22 cellular contexts compared by ENCODE assay signal in the genomic region with DNA sequence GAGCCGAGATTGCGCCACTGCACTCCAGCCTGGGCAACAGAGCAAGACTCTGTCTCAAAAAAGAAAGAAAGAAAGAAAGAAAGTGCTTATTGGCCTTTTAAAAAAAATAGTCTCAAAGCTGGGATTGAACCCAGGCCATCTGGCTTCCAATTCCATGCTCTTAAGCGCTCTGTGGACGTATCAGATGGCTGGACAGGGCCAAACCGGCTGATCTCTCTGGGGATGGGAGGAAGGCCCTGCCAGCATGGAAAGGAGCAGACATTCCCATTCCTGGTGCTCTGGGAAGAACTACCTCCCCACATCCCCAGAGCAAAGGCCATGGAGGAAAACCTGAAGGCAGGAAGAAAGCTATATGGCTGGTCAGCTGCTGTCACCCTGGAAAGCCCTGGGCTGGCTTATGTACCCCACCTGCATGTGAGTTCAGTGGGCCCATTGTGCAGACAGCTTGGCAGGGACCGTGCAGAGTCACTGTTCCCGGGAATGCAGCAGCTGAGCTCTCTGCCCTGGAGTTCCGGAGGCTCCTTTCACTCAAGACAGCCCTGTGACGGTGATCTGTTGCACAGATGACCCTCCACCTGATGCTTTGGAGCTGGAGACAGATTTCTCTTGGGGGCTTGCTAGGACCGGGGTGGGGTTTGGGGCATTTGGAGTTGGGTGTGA.
DNase-seq lines count a peak whose midpoint lies in the region; ATAC-seq and TF ChIP-seq lines count a peak whose summit lies in the region.
"Had no signal": no experiment of that assay in that cellular context is flagged by ENCODE, and none has a peak within 500 bp of the region (broad histone marks: within the 10 kb centered on the region; RNA-seq: fewer than 3 reads in every experiment).

No MANE protein-coding gene starts in this region.

- H3K27me3 ChIP-seq in foreskin keratinocyte (no peaks in the 10 kb centered on the region), spleen (replicated peaks in 1 of 7) (no peaks in the 10 kb centered on the region)
- no peaks in the 10 kb centered on the region for H3K27me3 ChIP-seq in CD4-positive, alpha-beta memory T cell (ENCODE audit: insufficient read depth, low read length)
- H3K27me3 ChIP-seq: left lung, suprapubic skin had no signal

- TF ChIP-seq CTCF in HFFc6 (IDR thresholded peaks at IDR 0.05): no peak
- no peak for TF ChIP-seq CTCF in RWPE1 (conservative IDR thresholded peaks at IDR 0.05; ENCODE audit: low read depth)
- TF ChIP-seq CTCF in foreskin keratinocyte (conservative IDR thresholded peaks at IDR 0.05): no peak
- TF ChIP-seq CTCF in spleen (IDR thresholded peaks at IDR 0.05 in 8 of 11, conservative IDR thresholded peaks at IDR 0.05 in 3 of 11): no peak
- no peak for TF ChIP-seq CTCF in natural killer cell (IDR thresholded peaks at IDR 0.05)

- no peak overlapping the region for H3K4me3 ChIP-seq in spleen
- no peak overlapping the region for H3K4me3 ChIP-seq in CD4-positive, alpha-beta memory T cell (ENCODE audit: low read length in 2 of 2)
- H3K4me3 ChIP-seq: coronary artery, GM12878, left lung, suprapubic skin had no signal

- intact Hi-C loops in spleen (cut with DNase I; ENCODE audit: low total_unique reads) (no loop called here), natural killer cell (cut with micrococcal nuclease) (loop anchor here (5.0 kb wide), 1 partner anchor 211 kb away; no protein-coding TSS in a partner anchor)
- intact Hi-C loops in CD4-positive, alpha-beta memory T cell (cut with micrococcal nuclease): no loop called here

- H3K9me3 ChIP-seq in spleen: no peaks in the 10 kb centered on the region
- H3K9me3 ChIP-seq in CD4-positive, alpha-beta memory T cell (ENCODE audit: control insufficient read depth in 1 of 2, low read length in 2 of 2): no peaks in the 10 kb centered on the region
- H3K9me3 ChIP-seq: left lung, suprapubic skin had no signal

- H3K36me3 ChIP-seq in spleen: peaks cover 0 to 11% (median 0%) of the 10 kb centered on the region in 6 donors
- no peaks in the 10 kb centered on the region for H3K36me3 ChIP-seq in CD4-positive, alpha-beta memory T cell (ENCODE audit: insufficient read depth, low read length)
- H3K36me3 ChIP-seq: left lung, suprapubic skin had no signal

- no peak overlapping the region for H3K4me3 Mint-ChIP-seq in HFFc6
- H3K4me3 Mint-ChIP-seq in CD4-positive, alpha-beta memory T cell: no peak overlapping the region
- no peak overlapping the region for H3K4me3 Mint-ChIP-seq in natural killer cell
- H3K4me3 Mint-ChIP-seq: activated CD4-positive, alpha-beta memory T cell treated with anti-CD3 and anti-CD28 coated beads for 36 hours; activated naive CD4-positive, alpha-beta T cell treated with anti-CD3 and anti-CD28 coated beads, Interleukin-2, amount 10 ng/mL, durations not matched to agents 7 days and 5 days; activated T-cell treated with anti-CD3 and anti-CD28 coated beads, Interleukin-2, amount 50 U/mL, for 24 hours had no signal

- ATAC-seq in foreskin keratinocyte: no peak
- no peak for ATAC-seq in HG02938 (IDR thresholded peaks at IDR 0.05; ENCODE audit: unreplicated experiment)
- no peak for ATAC-seq in HG02759 (IDR thresholded peaks at IDR 0.05; ENCODE audit: unreplicated experiment)
- ATAC-seq in natural killer cell: no peak
- ATAC-seq: GM12878 had no signal

- H3K4me1 Mint-ChIP-seq in HFFc6 (ENCODE audit: low read depth): peaks cover 42% of the 10 kb centered on the region
- peaks cover 3 to 12% (median 6%) of the 10 kb centered on the region in 4 donors for H3K4me1 Mint-ChIP-seq in CD4-positive, alpha-beta memory T cell
- peaks cover 21 to 37% of the 10 kb centered on the region in 2 donors for H3K4me1 Mint-ChIP-seq in natural killer cell

- H3K36me3 Mint-ChIP-seq in HFFc6 (ENCODE audit: low read depth): peaks cover 16% of the 10 kb centered on the region
- peaks cover 0 to 7% of the 10 kb centered on the region in 2 donors for H3K36me3 Mint-ChIP-seq in CD4-positive, alpha-beta memory T cell
- no peaks in the 10 kb centered on the region for H3K36me3 Mint-ChIP-seq in natural killer cell
- H3K36me3 Mint-ChIP-seq: activated CD4-positive, alpha-beta memory T cell treated with anti-CD3 and anti-CD28 coated beads for 36 hours; activated naive CD4-positive, alpha-beta T cell treated with anti-CD3 and anti-CD28 coated beads, Interleukin-2, amount 10 ng/mL, durations not matched to agents 7 days and 5 days had no signal

- POLR2A ChIA-PET in RWPE1 (lab: Yijun Ruan, JAX; ENCODE audit: low non-redundant PET): interaction anchor here (0.9 to 1.1 kb wide), 2 partner anchors 12 to 84 kb away, joined by 3 read pairs; no protein-coding TSS in a partner anchor
- POLR2A ChIA-PET in CD4-positive, alpha-beta memory T cell (lab: Charles Lee; ENCODE audit: partially characterized antibody): no interaction called here

- peak overlapping the region; percentile 77 for H3K27ac ChIP-seq in RWPE1
- H3K27ac ChIP-seq in foreskin keratinocyte: peak overlapping the region; percentile 34
- H3K27ac ChIP-seq in spleen: peak overlapping the region in 1 of 8 donors; percentile 10
- no peak overlapping the region for H3K27ac ChIP-seq in CD4-positive, alpha-beta memory T cell (ENCODE audit: low read depth, low read length)
- H3K27ac ChIP-seq: coronary artery, left lung, suprapubic skin had no signal

- H3K27ac Mint-ChIP-seq in HFFc6 (peak overlapping the region; percentile 53), natural killer cell (no peak overlapping the region)
- H3K27ac Mint-ChIP-seq in CD4-positive, alpha-beta memory T cell: no peak overlapping the region
- H3K27ac Mint-ChIP-seq: activated CD4-positive, alpha-beta memory T cell treated with anti-CD3 and anti-CD28 coated beads for 36 hours; activated naive CD4-positive, alpha-beta T cell treated with anti-CD3 and anti-CD28 coated beads, Interleukin-2, amount 10 ng/mL, durations not matched to agents 7 days and 5 days; activated T-cell treated with anti-CD3 and anti-CD28 coated beads, Interleukin-2, amount 50 U/mL, for 24 hours had no signal

- TF ChIP-seq POLR2A in spleen (IDR thresholded peaks at IDR 0.05): no peak

- WGBS in spleen, 5 donors: 88 to 97% (median 94%) methylated on average over 6 to 10 of the region's 10 CpGs

- H3K4me1 ChIP-seq in foreskin keratinocyte (peaks cover 14% of the 10 kb centered on the region), spleen (peaks cover 0 to 53% (median 9%) of the 10 kb centered on the region in 6 donors)
- H3K4me1 ChIP-seq in CD4-positive, alpha-beta memory T cell (ENCODE audit: insufficient read depth, low read length): no peaks in the 10 kb centered on the region

- CTCF ChIA-PET in RWPE1 (lab: Yijun Ruan, JAX): interaction anchor here (0.6 to 0.7 kb wide), 3 partner anchors 11 to 1517 kb away, joined by 3 to 7 read pairs (median 3); no protein-coding TSS in a partner anchor
- CTCF ChIA-PET in CD4-positive, alpha-beta memory T cell (lab: Charles Lee; ENCODE audit: partially characterized antibody): no interaction called here

- H3K9me3 Mint-ChIP-seq in HFFc6 (no peaks in the 10 kb centered on the region), natural killer cell (no peaks in the 10 kb centered on the region)
- no peaks in the 10 kb centered on the region for H3K9me3 Mint-ChIP-seq in CD4-positive, alpha-beta memory T cell
- H3K9me3 Mint-ChIP-seq: activated CD4-positive, alpha-beta memory T cell treated with anti-CD3 and anti-CD28 coated beads for 36 hours; activated naive CD4-positive, alpha-beta T cell treated with anti-CD3 and anti-CD28 coated beads, Interleukin-2, amount 10 ng/mL, durations not matched to agents 7 days and 5 days; activated T-cell treated with anti-CD3 and anti-CD28 coated beads, Interleukin-2, amount 50 U/mL, for 24 hours had no signal

- DNase-seq in HFFc6: no peak
- DNase-seq in RWPE1 (ENCODE audit: low spot score): no peak
- DNase-seq in foreskin keratinocyte: no peak
- peak; percentile 47 for DNase-seq in spleen
- DNase-seq in CD4-positive, alpha-beta memory T cell: no peak
- no peak for DNase-seq in natural killer cell
- DNase-seq: activated CD4-positive, alpha-beta memory T cell treated with anti-CD3 and anti-CD28 coated beads for 36 hours; activated naive CD4-positive, alpha-beta T cell treated with anti-CD3 and anti-CD28 coated beads, Interleukin-2, amount 10 ng/mL, durations not matched to agents 7 days and 5 days; activated T-cell treated with anti-CD3 and anti-CD28 coated beads, Interleukin-2, amount 50 U/mL, for 24 hours; GF-D8; NCI-H1436; NCI-H774; small intestine; stimulated activated CD4-positive, alpha-beta T cell treated with anti-CD3 and anti-CD28 coated beads, Interleukin-4, amount 100 ng/mL, for 4 hours; SW 1271 had no signal

- H3K27me3 Mint-ChIP-seq in HFFc6 (ENCODE audit: insufficient read depth) (peaks cover 2% of the 10 kb centered on the region), natural killer cell (ENCODE audit: low read depth in 2 of 2) (no peaks in the 10 kb centered on the region)
- no peaks in the 10 kb centered on the region for H3K27me3 Mint-ChIP-seq in CD4-positive, alpha-beta memory T cell
- H3K27me3 Mint-ChIP-seq: activated CD4-positive, alpha-beta memory T cell treated with anti-CD3 and anti-CD28 coated beads for 36 hours; activated naive CD4-positive, alpha-beta T cell treated with anti-CD3 and anti-CD28 coated beads, Interleukin-2, amount 10 ng/mL, durations not matched to agents 7 days and 5 days; activated T-cell treated with anti-CD3 and anti-CD28 coated beads, Interleukin-2, amount 50 U/mL, for 24 hours; progenitor cell of endocrine pancreas had no signal
